25 cellular contexts compared by ENCODE assay signal in genomic region chr5:62560786-62561185, GRCh38. TPM values are rescaled to one million over a fixed set of nuclear protein-coding genes. Genes with fewer than 3 reads are reported as not detected.
DNase-seq lines count a peak whose midpoint lies in the region; ATAC-seq, FAIRE-seq and TF ChIP-seq lines count a peak whose summit lies in the region.
"Had no signal": no experiment of that assay in that cellular context is flagged by ENCODE, and none has a peak within 500 bp of the region (broad histone marks: within the 10 kb centered on the region; RNA-seq: fewer than 3 reads in every experiment).

No MANE protein-coding gene starts in this region.

- H3K79me2 ChIP-seq in astrocyte (ENCODE audit: insufficient read depth, low read length): no peaks in the 10 kb centered on the region

- H3K4me3 ChIP-seq in AG10803 (ENCODE audit: low read length): no peak overlapping the region
- H3K4me3 ChIP-seq in astrocyte (ENCODE audit: insufficient read depth, low read depth, low read length): no peak overlapping the region
- no peak overlapping the region for H3K4me3 ChIP-seq in retinal pigment epithelial cell (ENCODE audit: low read length)
- H3K4me3 ChIP-seq: BLaER1 treated with 17β-estradiol and CSF1 and Interleukin-3, amounts not matched to agents 10 nM and 100 nM; GM12878; GM23338 had no signal

- H3K4me2 ChIP-seq in astrocyte (ENCODE audit: low read length): no peak overlapping the region
- H3K4me2 ChIP-seq: BLaER1 treated with 17β-estradiol and CSF1 and Interleukin-3, amounts not matched to agents 10 nM and 100 nM; GM23338 had no signal

- H3K27me3 Mint-ChIP-seq in astrocyte (ENCODE audit: low read depth, unreplicated experiment): no peaks in the 10 kb centered on the region
- no peaks in the 10 kb centered on the region for H3K27me3 Mint-ChIP-seq in effector memory CD8-positive, alpha-beta T cell
- H3K27me3 Mint-ChIP-seq: CD4-positive, alpha-beta T cell; CD8-positive, alpha-beta memory T cell had no signal

- no peak for FAIRE-seq in astrocyte (lab: Jason Lieb, UNC)
- FAIRE-seq: D721Med, GM12878, GM19239 had no signal

- H3K9ac ChIP-seq in astrocyte (ENCODE audit: low read length): no peak overlapping the region
- H3K9ac ChIP-seq: BLaER1 treated with 17β-estradiol and CSF1 and Interleukin-3, amounts not matched to agents 10 nM and 100 nM had no signal

- no peaks in the 10 kb centered on the region for H3K4me1 Mint-ChIP-seq in astrocyte (ENCODE audit: low read depth, unreplicated experiment)
- H3K4me1 Mint-ChIP-seq in effector memory CD8-positive, alpha-beta T cell (ENCODE audit: low read depth in 2 of 2): peaks cover 0 to 2% of the 10 kb centered on the region in 2 donors
- H3K4me1 Mint-ChIP-seq: CD14-positive monocyte; CD8-positive, alpha-beta memory T cell had no signal

- H3K27me3 ChIP-seq in astrocyte (ENCODE audit: insufficient read depth, low read length): no peaks in the 10 kb centered on the region
- H3K27me3 ChIP-seq: BE2C; BLaER1 treated with 17β-estradiol and CSF1 and Interleukin-3, amounts not matched to agents 10 nM and 100 nM had no signal

- H3K9me3 ChIP-seq in astrocyte (ENCODE audit: insufficient read depth, low read depth, low read length): no peaks in the 10 kb centered on the region
- H3K9me3 ChIP-seq: BE2C had no signal

- intact Hi-C loops in sciatic nerve (cut with DNase I): no loop called here

- H3K9me3 Mint-ChIP-seq in astrocyte (ENCODE audit: unreplicated experiment): peaks cover under 1% of the 10 kb centered on the region
- peaks cover 0 to 2% of the 10 kb centered on the region in 2 donors for H3K9me3 Mint-ChIP-seq in effector memory CD8-positive, alpha-beta T cell
- H3K9me3 Mint-ChIP-seq: CD4-positive, alpha-beta T cell; HFFc6 had no signal

- H3K4me1 ChIP-seq in astrocyte (ENCODE audit: insufficient read depth, low read length): no peaks in the 10 kb centered on the region
- H3K4me1 ChIP-seq: BE2C; BLaER1 treated with 17β-estradiol and CSF1 and Interleukin-3, amounts not matched to agents 10 nM and 100 nM had no signal

- peaks cover 8% of the 10 kb centered on the region for H3K36me3 Mint-ChIP-seq in astrocyte (ENCODE audit: low read depth, unreplicated experiment)
- peaks cover 9% of the 10 kb centered on the region for H3K36me3 Mint-ChIP-seq in effector memory CD8-positive, alpha-beta T cell (ENCODE audit: insufficient read depth)

- H3K4me3 Mint-ChIP-seq in astrocyte (ENCODE audit: unreplicated experiment): no peak overlapping the region
- H3K4me3 Mint-ChIP-seq in effector memory CD8-positive, alpha-beta T cell: no peak overlapping the region
- H3K4me3 Mint-ChIP-seq: CD14-positive monocyte; CD4-positive, alpha-beta T cell; CD8-positive, alpha-beta memory T cell; GM23338; H9; HFFc6 had no signal

- H3K27ac ChIP-seq in astrocyte (ENCODE audit: low read depth, low read length): no peak overlapping the region
- H3K27ac ChIP-seq: 22Rv1; BLaER1 treated with 17β-estradiol and CSF1 and Interleukin-3, amounts not matched to agents 10 nM and 100 nM had no signal

- H2AFZ ChIP-seq in astrocyte (ENCODE audit: low read depth, low read length): no peak overlapping the region
- H2AFZ ChIP-seq: GM23338 had no signal

- no peak overlapping the region for H3K27ac Mint-ChIP-seq in astrocyte (ENCODE audit: unreplicated experiment)
- H3K27ac Mint-ChIP-seq in effector memory CD8-positive, alpha-beta T cell: no peak overlapping the region
- H3K27ac Mint-ChIP-seq: CD14-positive monocyte; CD4-positive, alpha-beta T cell; GM23338; HFFc6 had no signal

- DNase-seq in AG10803 (ENCODE audit: low read depth): peak; percentile 3
- peak; percentile 13 for DNase-seq in astrocyte (ENCODE audit: low read depth)
- DNase-seq in retinal pigment epithelial cell (ENCODE audit: low read depth): peak; percentile 55
- DNase-seq in sciatic nerve (ENCODE audit: low spot score): no peak
- no peak for DNase-seq in effector memory CD8-positive, alpha-beta T cell
- DNase-seq: AML-193; BE2C; CD4-positive, alpha-beta T cell; CD8-positive, alpha-beta memory T cell; DMS 273 treated with DMSO at 0.1 percent for 48 hours; DMS79; EL; GDM1; H9; HFFc6 had no signal

- TF ChIP-seq CTCF in AG10803 (conservative IDR thresholded peaks at IDR 0.05; ENCODE audit: low read length) (no peak), astrocyte (IDR thresholded peaks at IDR 0.05; ENCODE audit: insufficient read depth, low read depth, low read length) (no peak), retinal pigment epithelial cell (conservative IDR thresholded peaks at IDR 0.05; ENCODE audit: low read depth, low read length) (no peak)

- ATAC-seq in SK-N-SH treated with all-trans-retinoic acid at 6 μM for 48 hours: peak; percentile 85
- no peak for ATAC-seq in sciatic nerve
- no peak for ATAC-seq in GM21619 (IDR thresholded peaks at IDR 0.05; ENCODE audit: unreplicated experiment)
- no peak for ATAC-seq in effector memory CD8-positive, alpha-beta T cell (replicated peaks)
- ATAC-seq: GM12878, GM23338, HCT116 had no signal

- H4K20me1 ChIP-seq in astrocyte (ENCODE audit: insufficient read depth, low read length): no peaks in the 10 kb centered on the region
- H4K20me1 ChIP-seq: BLaER1 treated with 17β-estradiol and CSF1 and Interleukin-3, amounts not matched to agents 10 nM and 100 nM had no signal

- H3K36me3 ChIP-seq in astrocyte (ENCODE audit: insufficient read depth, low read length): peaks cover 6% of the 10 kb centered on the region
- H3K36me3 ChIP-seq: BE2C had no signal

TF ChIP-seq in SK-N-SH treated with all-trans-retinoic acid at 6 μM for 48 hours, 23 proteins besides CTCF, POLR2A, EP300 and RAD21 (continues in another document):
- TF ChIP-seq ESRRG (CRISPR knock-in tag; IDR thresholded peaks at IDR 0.05) (no peak), BACH2 (CRISPR knock-in tag; IDR thresholded peaks at IDR 0.05; ENCODE audit: borderline replicate concordance) (no peak), TOX (CRISPR knock-in tag; IDR thresholded peaks at IDR 0.05; ENCODE audit: borderline replicate concordance) (no peak), ZNF565 (CRISPR knock-in tag; conservative IDR thresholded peaks at IDR 0.05; ENCODE audit: low read depth) (no peak), CSRNP3 (CRISPR knock-in tag; IDR thresholded peaks at IDR 0.05) (peak; percentile 56; the same call in 1 of the 2 replicates), TSHZ2 (CRISPR knock-in tag; IDR thresholded peaks at IDR 0.05) (no peak), PATZ1 (CRISPR knock-in tag; IDR thresholded peaks at IDR 0.05; ENCODE audit: borderline replicate concordance) (peak; percentile 86), ZC3H10 (CRISPR knock-in tag; IDR thresholded peaks at IDR 0.05) (peak; percentile 95), TCF4 (CRISPR knock-in tag; IDR thresholded peaks at IDR 0.05; ENCODE audit: borderline replicate concordance) (peak; percentile 49; the same call in 1 of the 2 replicates), ARNTL (CRISPR knock-in tag; IDR thresholded peaks at IDR 0.05; ENCODE audit: borderline replicate concordance, low read depth) (no peak), ISL1 (CRISPR knock-in tag; IDR thresholded peaks at IDR 0.05) (peak; percentile 95)

RNA-seq across cellular contexts. Expression of gene LRRC70, which starts 17.8 kb away (rescaled TPM):
- total RNA-seq in astrocyte (0.64 and 0.72 TPM in 2 replicates), sciatic nerve (10.4 TPM)

Comparison
In these comparisons a context has a peak if more than half of its experiments do, and no peak if none do; other contexts are left out.
1. DNase-seq: peak in AG10803 (single experiment), astrocyte (single experiment) and retinal pigment epithelial cell (single experiment); none in sciatic nerve (single experiment) and effector memory CD8-positive, alpha-beta T cell (0 of 3).